In the genomic region with DNA sequence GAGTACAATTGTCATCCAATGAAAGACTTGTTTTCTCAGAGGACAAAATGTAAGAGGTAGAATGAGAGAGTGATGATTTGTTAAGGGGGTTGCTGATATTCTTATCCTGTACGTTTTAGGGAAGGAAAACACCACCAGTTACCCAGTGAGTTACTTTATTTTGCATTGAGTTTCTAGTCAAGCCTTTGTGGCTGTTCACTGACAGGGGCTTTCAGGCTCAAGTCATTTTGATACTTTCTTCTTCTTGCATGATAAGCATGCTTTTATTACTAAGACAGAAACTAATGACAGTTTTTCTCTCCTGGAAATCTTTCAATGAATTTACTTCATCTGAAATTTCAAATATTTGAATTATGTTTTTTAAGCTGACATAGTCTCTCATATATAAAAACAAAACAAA, we compare ENCODE assay signal across 18 cellular contexts.
A peak's percentile ranks its signal among the peaks of the same experiment; 100 is the strongest.
DNase-seq lines count a peak whose midpoint lies in the region; ATAC-seq and TF ChIP-seq lines count a peak whose summit lies in the region.
"Had no signal": no experiment of that assay in that cellular context is flagged by ENCODE, and none has a peak within 500 bp of the region (broad histone marks: within the 10 kb centered on the region; RNA-seq: fewer than 3 reads in every experiment).

No MANE protein-coding gene starts in this region.

- H3K4me1 ChIP-seq in OCI-LY1 (ENCODE audit: insufficient read depth, low read length, severe bottlenecking): peaks cover 13% of the 10 kb centered on the region
- H3K4me1 ChIP-seq: A549, SJSA1 had no signal

- 0 out of 2 replicates have a peak, but pooled peaks cover 6% of the 10 kb centered on the region for H3K9me3 ChIP-seq in OCI-LY1 (ENCODE audit: low read length)
- H3K9me3 ChIP-seq: A549, SJSA1 had no signal

- no peaks in the 10 kb centered on the region for H3K9me2 ChIP-seq in OCI-LY1 (ENCODE audit: low read depth, low read length)

- H2AFZ ChIP-seq in OCI-LY1 (ENCODE audit: low read length): peak overlapping the region; percentile 1; the same call in 1 of the 2 replicates

- H3K4me3 ChIP-seq in GM12865 (ENCODE audit: low read depth, low read length): no peak overlapping the region
- no peak overlapping the region for H3K4me3 ChIP-seq in OCI-LY1 (ENCODE audit: low read depth, low read length, poor library complexity, severe bottlenecking)
- H3K4me3 ChIP-seq: A549, SJSA1 had no signal

- H3K27me3 ChIP-seq in OCI-LY1 (ENCODE audit: insufficient read depth, low read length): no peaks in the 10 kb centered on the region
- H3K27me3 ChIP-seq: SJSA1 had no signal

- no peaks in the 10 kb centered on the region for H3K36me3 ChIP-seq in OCI-LY1 (ENCODE audit: insufficient read depth, low read length)
- H3K36me3 ChIP-seq: SJSA1 had no signal

- peak; percentile 11 for DNase-seq in GM12865 (ENCODE audit: low read depth)
- DNase-seq in NCI-H2081 treated with DMSO at 0.1 percent for 48 hours (lab: John Stamatoyannopoulos, UW): no peak
- DNase-seq in NCI-H2196 (lab: John Stamatoyannopoulos, UW; ENCODE audit: unreplicated experiment): no peak
- no peak for DNase-seq in left lobe of liver (ENCODE audit: low spot score)
- DNase-seq: EL, GF-D8, KBM-7, NCI-H1092 treated with DMSO at 0.1 percent for 48 hours, NCI-H1436 treated with DMSO at 0.1 percent for 48 hours, NCI-H2029, NCI-H526, T-helper 1 cell had no signal

- H3K27ac ChIP-seq in OCI-LY1 (ENCODE audit: low read depth, low read length, poor library complexity, severe bottlenecking): no peak overlapping the region
- H3K27ac ChIP-seq: A549, SJSA1 had no signal

- ATAC-seq in GM18868 (IDR thresholded peaks at IDR 0.05; ENCODE audit: unreplicated experiment) (peak; percentile 93), HG02981 (IDR thresholded peaks at IDR 0.05; ENCODE audit: unreplicated experiment) (peak; percentile 48), left lobe of liver (no peak)
- ATAC-seq: A549, Right ventricle myocardium inferior had no signal

- TF ChIP-seq CTCF in GM12865 (IDR thresholded peaks at IDR 0.05; ENCODE audit: insufficient read depth, low read depth, low read length, missing control alignments): no peak
- no peak for TF ChIP-seq CTCF in OCI-LY1 (IDR thresholded peaks at IDR 0.05; ENCODE audit: low read length)

- H4K20me1 ChIP-seq in OCI-LY1 (ENCODE audit: insufficient read depth, low read length): no peaks in the 10 kb centered on the region

- no peak overlapping the region for H3K9ac ChIP-seq in OCI-LY1 (ENCODE audit: low read length)

- no peaks in the 10 kb centered on the region for H3K79me2 ChIP-seq in OCI-LY1 (ENCODE audit: insufficient read depth, low read length)

- no peak overlapping the region for H3K4me2 ChIP-seq in OCI-LY1 (ENCODE audit: low read length)
- H3K4me2 ChIP-seq: A549 had no signal

- H3F3A ChIP-seq in OCI-LY1 (ENCODE audit: insufficient read depth, low read length): no peaks in the 10 kb centered on the region
